1 cellular context compared by ENCODE assay signal in the genomic region with DNA sequence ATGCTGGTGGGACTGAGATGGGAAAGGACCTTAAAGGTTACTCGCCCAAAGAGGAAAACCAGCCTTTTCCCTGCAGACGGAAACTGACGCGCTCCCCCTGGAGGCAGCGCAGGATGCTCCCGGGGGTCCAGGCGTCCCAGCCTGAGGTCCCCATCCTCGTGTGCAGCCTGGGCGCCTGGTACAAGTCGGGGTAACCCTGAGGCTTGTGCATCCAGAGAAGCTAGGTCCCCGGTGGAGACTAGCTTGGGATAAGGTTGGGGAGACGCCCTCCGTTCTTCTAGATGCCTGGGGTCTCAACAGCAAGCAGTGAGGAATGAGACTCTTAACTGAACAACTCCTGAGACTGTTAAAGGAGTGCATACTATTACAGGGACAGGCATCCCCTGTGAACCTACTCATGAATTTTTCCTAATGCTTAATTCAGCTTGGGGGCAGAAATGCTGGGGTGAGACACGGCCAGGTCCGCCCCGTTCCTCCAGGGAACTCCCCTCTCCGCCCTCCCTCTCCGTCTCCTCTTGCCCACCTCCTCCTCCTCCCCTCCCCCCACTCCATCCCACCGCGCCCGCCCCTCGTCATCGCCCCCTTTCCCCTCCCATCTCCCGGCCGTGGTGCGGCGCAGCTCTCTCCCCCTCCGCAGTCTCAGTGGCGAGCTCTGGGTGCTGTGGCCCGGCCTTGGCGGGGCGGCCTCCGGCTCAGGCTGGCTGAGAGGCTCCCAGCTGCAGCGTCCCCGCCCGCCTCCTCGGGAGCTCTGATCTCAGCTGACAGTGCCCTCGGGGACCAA.
A peak's percentile ranks its signal among the peaks of the same experiment; 100 is the strongest.
TF ChIP-seq lines count a peak whose summit lies in the region.

A gene with protein sequence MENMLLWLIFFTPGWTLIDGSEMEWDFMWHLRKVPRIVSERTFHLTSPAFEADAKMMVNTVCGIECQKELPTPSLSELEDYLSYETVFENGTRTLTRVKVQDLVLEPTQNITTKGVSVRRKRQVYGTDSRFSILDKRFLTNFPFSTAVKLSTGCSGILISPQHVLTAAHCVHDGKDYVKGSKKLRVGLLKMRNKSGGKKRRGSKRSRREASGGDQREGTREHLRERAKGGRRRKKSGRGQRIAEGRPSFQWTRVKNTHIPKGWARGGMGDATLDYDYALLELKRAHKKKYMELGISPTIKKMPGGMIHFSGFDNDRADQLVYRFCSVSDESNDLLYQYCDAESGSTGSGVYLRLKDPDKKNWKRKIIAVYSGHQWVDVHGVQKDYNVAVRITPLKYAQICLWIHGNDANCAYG (plus strand): TSS at position 634 of the 781 bp plus-strand sequence. CDS start 10,908 bp downstream, outside the sequence.

TF ChIP-seq in K562, 482 proteins besides CTCF, POLR2A, EP300 and RAD21 (continues in another document):
- TF ChIP-seq, protein P1, sequence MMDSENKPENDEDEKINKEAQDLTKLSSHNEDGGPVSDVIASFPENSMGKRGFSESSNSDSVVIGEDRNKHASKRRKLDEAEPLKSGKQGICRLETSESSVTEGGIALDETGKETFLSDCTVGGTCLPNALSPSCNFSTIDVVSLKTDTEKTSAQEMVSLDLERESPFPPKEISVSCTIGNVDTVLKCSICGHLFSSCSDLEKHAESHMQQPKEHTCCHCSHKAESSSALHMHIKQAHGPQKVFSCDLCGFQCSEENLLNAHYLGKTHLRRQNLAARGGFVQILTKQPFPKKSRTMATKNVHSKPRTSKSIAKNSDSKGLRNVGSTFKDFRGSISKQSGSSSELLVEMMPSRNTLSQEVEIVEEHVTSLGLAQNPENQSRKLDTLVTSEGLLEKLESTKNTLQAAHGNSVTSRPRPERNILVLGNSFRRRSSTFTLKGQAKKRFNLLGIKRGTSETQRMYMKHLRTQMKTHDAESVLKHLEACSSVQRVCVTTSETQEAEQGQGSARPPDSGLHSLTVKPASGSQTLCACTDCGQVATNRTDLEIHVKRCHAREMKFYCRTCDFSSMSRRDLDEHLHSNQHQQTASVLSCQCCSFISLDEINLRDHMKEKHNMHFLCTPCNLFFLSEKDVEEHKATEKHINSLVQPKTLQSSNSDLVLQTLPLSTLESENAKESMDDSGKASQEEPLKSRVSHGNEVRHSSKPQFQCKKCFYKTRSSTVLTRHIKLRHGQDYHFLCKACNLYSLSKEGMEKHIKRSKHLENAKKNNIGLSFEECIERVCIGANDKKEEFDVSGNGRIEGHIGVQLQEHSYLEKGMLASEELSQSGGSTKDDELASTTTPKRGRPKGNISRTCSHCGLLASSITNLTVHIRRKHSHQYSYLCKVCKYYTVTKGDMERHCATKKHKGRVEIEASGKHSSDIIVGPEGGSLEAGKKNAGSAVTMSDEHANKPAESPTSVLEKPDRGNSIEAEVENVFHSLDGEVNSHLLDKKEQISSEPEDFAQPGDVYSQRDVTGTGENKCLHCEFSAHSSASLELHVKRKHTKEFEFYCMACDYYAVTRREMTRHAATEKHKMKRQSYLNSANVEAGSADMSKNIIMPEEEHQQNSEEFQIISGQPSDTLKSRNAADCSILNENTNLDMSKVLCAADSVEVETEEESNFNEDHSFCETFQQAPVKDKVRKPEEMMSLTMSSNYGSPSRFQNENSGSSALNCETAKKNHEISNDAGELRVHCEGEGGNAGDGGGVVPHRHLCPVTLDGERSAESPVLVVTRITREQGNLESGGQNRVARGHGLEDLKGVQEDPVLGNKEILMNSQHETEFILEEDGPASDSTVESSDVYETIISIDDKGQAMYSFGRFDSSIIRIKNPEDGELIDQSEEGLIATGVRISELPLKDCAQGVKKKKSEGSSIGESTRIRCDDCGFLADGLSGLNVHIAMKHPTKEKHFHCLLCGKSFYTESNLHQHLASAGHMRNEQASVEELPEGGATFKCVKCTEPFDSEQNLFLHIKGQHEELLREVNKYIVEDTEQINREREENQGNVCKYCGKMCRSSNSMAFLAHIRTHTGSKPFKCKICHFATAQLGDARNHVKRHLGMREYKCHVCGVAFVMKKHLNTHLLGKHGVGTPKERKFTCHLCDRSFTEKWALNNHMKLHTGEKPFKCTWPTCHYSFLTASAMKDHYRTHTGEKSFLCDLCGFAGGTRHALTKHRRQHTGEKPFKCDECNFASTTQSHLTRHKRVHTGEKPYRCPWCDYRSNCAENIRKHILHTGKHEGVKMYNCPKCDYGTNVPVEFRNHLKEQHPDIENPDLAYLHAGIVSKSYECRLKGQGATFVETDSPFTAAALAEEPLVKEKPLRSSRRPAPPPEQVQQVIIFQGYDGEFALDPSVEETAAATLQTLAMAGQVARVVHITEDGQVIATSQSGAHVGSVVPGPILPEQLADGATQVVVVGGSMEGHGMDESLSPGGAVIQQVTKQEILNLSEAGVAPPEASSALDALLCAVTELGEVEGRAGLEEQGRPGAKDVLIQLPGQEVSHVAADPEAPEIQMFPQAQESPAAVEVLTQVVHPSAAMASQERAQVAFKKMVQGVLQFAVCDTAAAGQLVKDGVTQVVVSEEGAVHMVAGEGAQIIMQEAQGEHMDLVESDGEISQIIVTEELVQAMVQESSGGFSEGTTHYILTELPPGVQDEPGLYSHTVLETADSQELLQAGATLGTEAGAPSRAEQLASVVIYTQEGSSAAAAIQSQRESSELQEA (IDR thresholded peaks at IDR 0.05; ENCODE audit: low read depth) = no peak
- TF ChIP-seq MYC (IDR thresholded peaks at IDR 0.05; ENCODE audit: low read depth, low read length) (peak; percentile 32; the same call in 1 of the 2 replicates), MYC (CRISPR knock-in tag; IDR thresholded peaks at IDR 0.05; ENCODE audit: borderline replicate concordance, low read depth) (no peak), DPF2 (IDR thresholded peaks at IDR 0.05) (no peak), ZFP1 (CRISPR knock-in tag; IDR thresholded peaks at IDR 0.05) (no peak), CTBP1 (IDR thresholded peaks at IDR 0.05; ENCODE audit: borderline replicate concordance) (peak; percentile 61), ZFP30 (CRISPR knock-in tag; IDR thresholded peaks at IDR 0.05; ENCODE audit: borderline replicate concordance) (no peak), FOS (IDR thresholded peaks at IDR 0.05; ENCODE audit: extremely low read depth, insufficient read length) (no peak), ZSCAN29 (IDR thresholded peaks at IDR 0.05) (no peak), MTA3 (IDR thresholded peaks at IDR 0.05; ENCODE audit: borderline replicate concordance) (0 out of 2 replicates have a peak, but pooled peaks have one; percentile 30), RAD51 (IDR thresholded peaks at IDR 0.05; ENCODE audit: borderline replicate concordance, low read depth) (no peak), ZNF140 (CRISPR knock-in tag; IDR thresholded peaks at IDR 0.05) (no peak), RCOR1 (IDR thresholded peaks at IDR 0.05; ENCODE audit: borderline replicate concordance in 1 of 2, low read depth in 2 of 2, low read length in 2 of 2) (0 out of 4 replicates have a peak, but pooled peaks of 1 of the 2 experiments have one; percentile 42), TEAD1 (CRISPR knock-in tag; IDR thresholded peaks at IDR 0.05) (no peak)
- TF ChIP-seq, protein P2, sequence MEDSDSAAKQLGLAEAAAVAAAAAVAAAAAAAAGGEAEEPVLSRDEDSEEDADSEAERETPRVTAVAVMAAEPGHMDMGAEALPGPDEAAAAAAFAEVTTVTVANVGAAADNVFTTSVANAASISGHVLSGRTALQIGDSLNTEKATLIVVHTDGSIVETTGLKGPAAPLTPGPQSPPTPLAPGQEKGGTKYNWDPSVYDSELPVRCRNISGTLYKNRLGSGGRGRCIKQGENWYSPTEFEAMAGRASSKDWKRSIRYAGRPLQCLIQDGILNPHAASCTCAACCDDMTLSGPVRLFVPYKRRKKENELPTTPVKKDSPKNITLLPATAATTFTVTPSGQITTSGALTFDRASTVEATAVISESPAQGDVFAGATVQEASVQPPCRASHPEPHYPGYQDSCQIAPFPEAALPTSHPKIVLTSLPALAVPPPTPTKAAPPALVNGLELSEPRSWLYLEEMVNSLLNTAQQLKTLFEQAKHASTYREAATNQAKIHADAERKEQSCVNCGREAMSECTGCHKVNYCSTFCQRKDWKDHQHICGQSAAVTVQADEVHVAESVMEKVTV (CRISPR knock-in tag; IDR thresholded peaks at IDR 0.05) = peak; percentile 71
- TF ChIP-seq, protein P3, sequence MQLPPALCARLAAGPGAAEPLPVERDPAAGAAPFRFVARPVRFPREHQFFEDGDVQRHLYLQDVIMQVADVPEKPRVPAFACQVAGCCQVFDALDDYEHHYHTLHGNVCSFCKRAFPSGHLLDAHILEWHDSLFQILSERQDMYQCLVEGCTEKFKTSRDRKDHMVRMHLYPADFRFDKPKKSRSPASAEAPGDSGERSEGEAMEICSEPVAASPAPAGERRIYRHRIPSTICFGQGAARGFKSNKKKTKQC (CRISPR knock-in tag; IDR thresholded peaks at IDR 0.05) = no peak
- TF ChIP-seq, protein P4, sequence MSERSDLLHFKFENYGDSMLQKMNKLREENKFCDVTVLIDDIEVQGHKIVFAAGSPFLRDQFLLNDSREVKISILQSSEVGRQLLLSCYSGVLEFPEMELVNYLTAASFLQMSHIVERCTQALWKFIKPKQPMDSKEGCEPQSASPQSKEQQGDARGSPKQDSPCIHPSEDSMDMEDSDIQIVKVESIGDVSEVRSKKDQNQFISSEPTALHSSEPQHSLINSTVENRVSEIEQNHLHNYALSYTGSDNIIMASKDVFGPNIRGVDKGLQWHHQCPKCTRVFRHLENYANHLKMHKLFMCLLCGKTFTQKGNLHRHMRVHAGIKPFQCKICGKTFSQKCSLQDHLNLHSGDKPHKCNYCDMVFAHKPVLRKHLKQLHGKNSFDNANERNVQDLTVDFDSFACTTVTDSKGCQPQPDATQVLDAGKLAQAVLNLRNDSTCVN (CRISPR knock-in tag; IDR thresholded peaks at IDR 0.05) = no peak
- TF ChIP-seq, protein P5, sequence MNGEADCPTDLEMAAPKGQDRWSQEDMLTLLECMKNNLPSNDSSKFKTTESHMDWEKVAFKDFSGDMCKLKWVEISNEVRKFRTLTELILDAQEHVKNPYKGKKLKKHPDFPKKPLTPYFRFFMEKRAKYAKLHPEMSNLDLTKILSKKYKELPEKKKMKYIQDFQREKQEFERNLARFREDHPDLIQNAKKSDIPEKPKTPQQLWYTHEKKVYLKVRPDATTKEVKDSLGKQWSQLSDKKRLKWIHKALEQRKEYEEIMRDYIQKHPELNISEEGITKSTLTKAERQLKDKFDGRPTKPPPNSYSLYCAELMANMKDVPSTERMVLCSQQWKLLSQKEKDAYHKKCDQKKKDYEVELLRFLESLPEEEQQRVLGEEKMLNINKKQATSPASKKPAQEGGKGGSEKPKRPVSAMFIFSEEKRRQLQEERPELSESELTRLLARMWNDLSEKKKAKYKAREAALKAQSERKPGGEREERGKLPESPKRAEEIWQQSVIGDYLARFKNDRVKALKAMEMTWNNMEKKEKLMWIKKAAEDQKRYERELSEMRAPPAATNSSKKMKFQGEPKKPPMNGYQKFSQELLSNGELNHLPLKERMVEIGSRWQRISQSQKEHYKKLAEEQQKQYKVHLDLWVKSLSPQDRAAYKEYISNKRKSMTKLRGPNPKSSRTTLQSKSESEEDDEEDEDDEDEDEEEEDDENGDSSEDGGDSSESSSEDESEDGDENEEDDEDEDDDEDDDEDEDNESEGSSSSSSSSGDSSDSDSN (IDR thresholded peaks at IDR 0.05; ENCODE audit: borderline replicate concordance in 1 of 2, low read depth in 2 of 2, low read length in 2 of 2) = peak; percentile 66 to 72; a peak in 2 of 4 replicates
- TF ChIP-seq, protein P6, sequence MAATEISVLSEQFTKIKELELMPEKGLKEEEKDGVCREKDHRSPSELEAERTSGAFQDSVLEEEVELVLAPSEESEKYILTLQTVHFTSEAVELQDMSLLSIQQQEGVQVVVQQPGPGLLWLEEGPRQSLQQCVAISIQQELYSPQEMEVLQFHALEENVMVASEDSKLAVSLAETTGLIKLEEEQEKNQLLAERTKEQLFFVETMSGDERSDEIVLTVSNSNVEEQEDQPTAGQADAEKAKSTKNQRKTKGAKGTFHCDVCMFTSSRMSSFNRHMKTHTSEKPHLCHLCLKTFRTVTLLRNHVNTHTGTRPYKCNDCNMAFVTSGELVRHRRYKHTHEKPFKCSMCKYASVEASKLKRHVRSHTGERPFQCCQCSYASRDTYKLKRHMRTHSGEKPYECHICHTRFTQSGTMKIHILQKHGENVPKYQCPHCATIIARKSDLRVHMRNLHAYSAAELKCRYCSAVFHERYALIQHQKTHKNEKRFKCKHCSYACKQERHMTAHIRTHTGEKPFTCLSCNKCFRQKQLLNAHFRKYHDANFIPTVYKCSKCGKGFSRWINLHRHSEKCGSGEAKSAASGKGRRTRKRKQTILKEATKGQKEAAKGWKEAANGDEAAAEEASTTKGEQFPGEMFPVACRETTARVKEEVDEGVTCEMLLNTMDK (IDR thresholded peaks at IDR 0.05; ENCODE audit: borderline replicate concordance, insufficient read depth, low read depth, low read length, poor library complexity, severe bottlenecking) = no peak
- TF ChIP-seq, protein P7, sequence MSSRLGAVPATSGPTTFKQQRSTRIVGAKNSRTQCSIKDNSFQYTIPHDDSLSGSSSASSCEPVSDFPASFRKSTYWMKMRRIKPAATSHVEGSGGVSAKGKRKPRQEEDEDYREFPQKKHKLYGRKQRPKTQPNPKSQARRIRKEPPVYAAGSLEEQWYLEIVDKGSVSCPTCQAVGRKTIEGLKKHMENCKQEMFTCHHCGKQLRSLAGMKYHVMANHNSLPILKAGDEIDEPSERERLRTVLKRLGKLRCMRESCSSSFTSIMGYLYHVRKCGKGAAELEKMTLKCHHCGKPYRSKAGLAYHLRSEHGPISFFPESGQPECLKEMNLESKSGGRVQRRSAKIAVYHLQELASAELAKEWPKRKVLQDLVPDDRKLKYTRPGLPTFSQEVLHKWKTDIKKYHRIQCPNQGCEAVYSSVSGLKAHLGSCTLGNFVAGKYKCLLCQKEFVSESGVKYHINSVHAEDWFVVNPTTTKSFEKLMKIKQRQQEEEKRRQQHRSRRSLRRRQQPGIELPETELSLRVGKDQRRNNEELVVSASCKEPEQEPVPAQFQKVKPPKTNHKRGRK (tag; IDR thresholded peaks at IDR 0.05) = 0 out of 2 replicates have a peak, but pooled peaks have one; percentile 30
- TF ChIP-seq, protein P8, sequence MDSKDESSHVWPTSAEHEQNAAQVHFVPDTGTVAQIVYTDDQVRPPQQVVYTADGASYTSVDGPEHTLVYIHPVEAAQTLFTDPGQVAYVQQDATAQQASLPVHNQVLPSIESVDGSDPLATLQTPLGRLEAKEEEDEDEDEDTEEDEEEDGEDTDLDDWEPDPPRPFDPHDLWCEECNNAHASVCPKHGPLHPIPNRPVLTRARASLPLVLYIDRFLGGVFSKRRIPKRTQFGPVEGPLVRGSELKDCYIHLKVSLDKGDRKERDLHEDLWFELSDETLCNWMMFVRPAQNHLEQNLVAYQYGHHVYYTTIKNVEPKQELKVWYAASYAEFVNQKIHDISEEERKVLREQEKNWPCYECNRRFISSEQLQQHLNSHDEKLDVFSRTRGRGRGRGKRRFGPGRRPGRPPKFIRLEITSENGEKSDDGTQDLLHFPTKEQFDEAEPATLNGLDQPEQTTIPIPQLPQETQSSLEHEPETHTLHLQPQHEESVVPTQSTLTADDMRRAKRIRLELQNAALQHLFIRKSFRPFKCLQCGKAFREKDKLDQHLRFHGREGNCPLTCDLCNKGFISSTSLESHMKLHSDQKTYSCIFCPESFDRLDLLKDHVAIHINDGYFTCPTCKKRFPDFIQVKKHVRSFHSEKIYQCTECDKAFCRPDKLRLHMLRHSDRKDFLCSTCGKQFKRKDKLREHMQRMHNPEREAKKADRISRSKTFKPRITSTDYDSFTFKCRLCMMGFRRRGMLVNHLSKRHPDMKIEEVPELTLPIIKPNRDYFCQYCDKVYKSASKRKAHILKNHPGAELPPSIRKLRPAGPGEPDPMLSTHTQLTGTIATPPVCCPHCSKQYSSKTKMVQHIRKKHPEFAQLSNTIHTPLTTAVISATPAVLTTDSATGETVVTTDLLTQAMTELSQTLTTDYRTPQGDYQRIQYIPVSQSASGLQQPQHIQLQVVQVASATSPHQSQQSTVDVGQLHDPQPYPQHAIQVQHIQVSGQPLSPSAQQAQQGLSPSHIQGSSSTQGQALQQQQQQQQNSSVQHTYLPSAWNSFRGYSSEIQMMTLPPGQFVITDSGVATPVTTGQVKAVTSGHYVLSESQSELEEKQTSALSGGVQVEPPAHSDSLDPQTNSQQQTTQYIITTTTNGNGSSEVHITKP (IDR thresholded peaks at IDR 0.05; ENCODE audit: partially characterized antibody) = peak; percentile 14
